In genomic region chr19:55173186-55173716, GRCh38 we compare ENCODE assay signal across 1 cellular context.
TF ChIP-seq lines count a peak whose summit lies in the region.

No MANE protein-coding gene starts in this region.

TF ChIP-seq in GM12878, 131 proteins besides CTCF, POLR2A, EP300 and RAD21:
- TF ChIP-seq SUZ12 (IDR thresholded peaks at IDR 0.05; ENCODE audit: unreplicated experiment) (peak; percentile 12), CBX3 (IDR thresholded peaks at IDR 0.05; ENCODE audit: borderline replicate concordance, low read depth) (no peak), MAX (IDR thresholded peaks at IDR 0.05; ENCODE audit: low read depth, low read length) (no peak)
